8 cellular contexts compared by ENCODE assay signal in genomic region chr6:36765943-36766648, GRCh38.
DNase-seq lines count a peak whose midpoint lies in the region; ATAC-seq and TF ChIP-seq lines count a peak whose summit lies in the region.

No MANE protein-coding gene starts in this region.

- TF ChIP-seq POLR2A in stomach (IDR thresholded peaks at IDR 0.05), result no peak

- TF ChIP-seq CTCF in stomach (IDR thresholded peaks at IDR 0.05), result peak in 6 of 7 experiments; percentile 16 to 84 (median 78)

- H3K4me3 ChIP-seq in neuron (ENCODE audit: low read length), result no peak overlapping the region
- no peak overlapping the region for H3K4me3 ChIP-seq in stomach

- no peak overlapping the region for H3K4me3 Mint-ChIP-seq in activated T-cell treated with anti-CD3 and anti-CD28 coated beads, Interleukin-2, amount 50 U/mL, for 72 hours

- peak overlapping the region; percentile 52 for H2AFZ ChIP-seq in neuron (ENCODE audit: low read depth, low read length)

- no peak overlapping the region for H3K27ac ChIP-seq in stomach

- TF ChIP-seq EP300 in stomach (IDR thresholded peaks at IDR 0.05), result no peak

- peaks cover 4% of the 10 kb centered on the region for H3K27me3 ChIP-seq in neuron (ENCODE audit: insufficient read depth, low read length)
- H3K27me3 ChIP-seq in stomach, result no peaks in the 10 kb centered on the region

- no peak overlapping the region for H3K27ac Mint-ChIP-seq in activated T-cell treated with anti-CD3 and anti-CD28 coated beads, Interleukin-2, amount 50 U/mL, for 72 hours

- no peaks in the 10 kb centered on the region for H3K9me3 ChIP-seq in neuron (ENCODE audit: low read length)
- no peaks in the 10 kb centered on the region for H3K9me3 ChIP-seq in stomach

- peaks cover 36% of the 10 kb centered on the region for H3K4me1 Mint-ChIP-seq in activated T-cell treated with anti-CD3 and anti-CD28 coated beads, Interleukin-2, amount 50 U/mL, for 72 hours (ENCODE audit: low read depth)

- intact Hi-C loops in stomach (cut with DNase I; ENCODE audit: low total_unique reads), result loop anchor here (10.0 kb wide), 1 partner anchor 249 kb away; no protein-coding TSS in a partner anchor

- H3K36me3 ChIP-seq in neuron (ENCODE audit: insufficient read depth, low read length), result no peaks in the 10 kb centered on the region
- H3K36me3 ChIP-seq in stomach, result no peaks in the 10 kb centered on the region

- H3K9me3 Mint-ChIP-seq in activated T-cell treated with anti-CD3 and anti-CD28 coated beads, Interleukin-2, amount 50 U/mL, for 72 hours, result no peaks in the 10 kb centered on the region

- WGBS in stomach, 5 donors, result 27 to 34% (median 30%) methylated on average over 5 to 13 of the region's 13 CpGs

- DNase-seq in COLO668 (lab: John Stamatoyannopoulos, UW; ENCODE audit: unreplicated experiment) (peak; percentile 69), Kasumi-1 (lab: John Stamatoyannopoulos, UW) (peak; percentile 86 to 89), RKO (ENCODE audit: low spot score) (peak; percentile 57), fibroblast of peridontal ligament (ENCODE audit: extremely low read depth) (peak; percentile 87), stomach (peak; percentile 87)
- DNase-seq in activated T-cell treated with anti-CD3 and anti-CD28 coated beads, Interleukin-2, amount 50 U/mL, for 72 hours, result peak; percentile 88

- H3K4me1 ChIP-seq in neuron (ENCODE audit: insufficient read depth, low read length) (peaks cover 28% of the 10 kb centered on the region), stomach (peaks cover 7 to 42% (median 15%) of the 10 kb centered on the region in 4 donors)

- no peaks in the 10 kb centered on the region for H3K36me3 Mint-ChIP-seq in activated T-cell treated with anti-CD3 and anti-CD28 coated beads, Interleukin-2, amount 50 U/mL, for 72 hours (ENCODE audit: insufficient read depth in 2 of 2)

- no peaks in the 10 kb centered on the region for H3K27me3 Mint-ChIP-seq in activated T-cell treated with anti-CD3 and anti-CD28 coated beads, Interleukin-2, amount 50 U/mL, for 72 hours (ENCODE audit: low read depth)

- ATAC-seq in GM21381 (IDR thresholded peaks at IDR 0.05; ENCODE audit: unreplicated experiment), result peak; percentile 64
- ATAC-seq in activated T-cell treated with anti-CD3 and anti-CD28 coated beads, Interleukin-2, amount 50 U/mL, for 72 hours (replicated peaks in 1 of 2), result peak; percentile 82 to 93
